ENCODE assay signal across 20 cellular contexts in the genomic region with DNA sequence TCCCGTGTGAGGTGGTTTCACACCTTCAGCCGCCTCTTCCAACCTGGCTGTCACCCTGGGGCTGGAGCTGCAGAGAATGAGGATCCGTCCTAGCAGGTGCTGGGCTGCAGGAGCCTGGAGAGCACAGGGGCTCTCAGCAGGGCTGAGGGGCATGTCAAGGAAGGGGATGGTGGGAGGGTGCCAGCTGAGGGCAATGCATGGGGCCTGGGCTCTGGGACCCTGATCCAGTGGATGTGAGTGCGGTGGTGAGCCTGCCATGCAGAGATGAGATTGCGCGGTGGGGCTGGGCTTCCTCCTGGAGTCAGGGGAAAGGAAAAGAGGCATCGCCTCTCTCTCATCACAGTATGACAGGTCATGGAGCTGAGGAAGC. TPM values are rescaled to one million over a fixed set of nuclear protein-coding genes. Genes with fewer than 3 reads are reported as not detected.
A peak's percentile ranks its signal among the peaks of the same experiment; 100 is the strongest.
DNase-seq lines count a peak whose midpoint lies in the region; TF ChIP-seq lines count a peak whose summit lies in the region.
"Had no signal": no experiment of that assay in that cellular context is flagged by ENCODE, and none has a peak within 500 bp of the region (broad histone marks: within the 10 kb centered on the region; RNA-seq: fewer than 3 reads in every experiment).

No MANE protein-coding gene starts in this region.

- peak overlapping the region; percentile 16; the same call in 1 of the 2 replicates for H3K9ac ChIP-seq in OCI-LY3 (ENCODE audit: low read length)
- peak overlapping the region in 2 of 3 donors; percentile 20 to 40 for H3K9ac ChIP-seq in skeletal muscle tissue (ENCODE audit: low read depth in 1 of 3, low read length in 3 of 3)
- H3K9ac ChIP-seq: parathyroid adenoma had no signal

- DNase-seq in A673 (ENCODE audit: low spot score) (no peak), epithelial cell of prostate (ENCODE audit: low read depth, low spot score) (no peak), activated gamma-delta T cell (lab: John Stamatoyannopoulos, UW) (no peak), posterior vena cava (ENCODE audit: low spot score) (no peak), NCI-H226 (no peak), COR-L47 (lab: John Stamatoyannopoulos, UW) (no peak)
- DNase-seq: ACHN; activated CD4-positive, alpha-beta T cell treated with anti-CD3 and anti-CD28 coated beads for 36 hours; activated CD8-positive, alpha-beta memory T cell treated with anti-CD3 and anti-CD28 coated beads, Interleukin-2, amount 50 U/mL, for 48 hours; activated naive CD4-positive, alpha-beta T cell; erythroblast; IMR-90; NCI-H1930; OCI-M1 had no signal

- CTCF ChIA-PET in A673 (lab: Charles Lee), result no interaction called here

- TF ChIP-seq CTCF in A673 (conservative IDR thresholded peaks at IDR 0.05; ENCODE audit: low read depth, low read length), result no peak
- TF ChIP-seq CTCF in OCI-LY3 (IDR thresholded peaks at IDR 0.05; ENCODE audit: low read depth, low read length), result no peak

- no peak overlapping the region for H2AFZ ChIP-seq in OCI-LY3 (ENCODE audit: low read depth, low read length)
- H2AFZ ChIP-seq: parathyroid adenoma had no signal

- H3K27ac ChIP-seq in A673 (ENCODE audit: low read depth, low read length, poor library complexity, severe bottlenecking) (peak overlapping the region; percentile 74), OCI-LY3 (ENCODE audit: low read length) (peak overlapping the region; percentile 56; the same call in 1 of the 2 replicates), epithelial cell of prostate (peak overlapping the region; percentile 84), skeletal muscle tissue (ENCODE audit: low read depth, low read length) (no peak overlapping the region)
- H3K27ac ChIP-seq: parathyroid adenoma had no signal

- H3K4me3 ChIP-seq in A673 (ENCODE audit: low read depth, low read length, poor library complexity, severe bottlenecking) (no peak overlapping the region), OCI-LY3 (ENCODE audit: low read length) (no peak overlapping the region), skeletal muscle tissue (ENCODE audit: low read length in 3 of 3) (no peak overlapping the region)
- H3K4me3 ChIP-seq: lung, smooth muscle cell, upper lobe of right lung had no signal

- H3K27me3 ChIP-seq in A673 (replicated peaks; ENCODE audit: insufficient read depth, low read depth, low read length, poor library complexity), result no peaks in the 10 kb centered on the region
- no peaks in the 10 kb centered on the region for H3K27me3 ChIP-seq in OCI-LY3 (ENCODE audit: low read depth, low read length)
- no peaks in the 10 kb centered on the region for H3K27me3 ChIP-seq in skeletal muscle tissue (ENCODE audit: control insufficient read depth in 3 of 3, insufficient read depth in 3 of 3, low read length in 3 of 3)
- H3K27me3 ChIP-seq: upper lobe of right lung had no signal

- BruUV-seq in A673 (replicated peaks; lab: Mats Ljungman, UMichigan), result no TSS peak

- no peak overlapping the region for H3K4me2 ChIP-seq in OCI-LY3 (ENCODE audit: low read length)
- H3K4me2 ChIP-seq: smooth muscle cell had no signal

- H3K4me1 ChIP-seq in A673 (ENCODE audit: insufficient read depth, low read length, poor library complexity, severe bottlenecking) (peaks cover 13% of the 10 kb centered on the region), OCI-LY3 (ENCODE audit: low read length) (peaks cover 45% of the 10 kb centered on the region), skeletal muscle tissue (ENCODE audit: control insufficient read depth in 3 of 3, insufficient read depth in 3 of 3, low read length in 3 of 3) (peaks cover 23 to 38% (median 32%) of the 10 kb centered on the region in 3 donors)
- H3K4me1 ChIP-seq: parathyroid adenoma had no signal

- no peaks in the 10 kb centered on the region for H3K79me2 ChIP-seq in OCI-LY3 (ENCODE audit: low read length)
- H3K79me2 ChIP-seq: parathyroid adenoma had no signal

- intact Hi-C loops in A673 (cut with micrococcal nuclease; ENCODE audit: unreplicated experiment), result no loop called here
- intact Hi-C loops in posterior vena cava (cut with DNase I), result no loop called here

- H3K36me3 ChIP-seq in A673 (ENCODE audit: insufficient read depth, low read length, poor library complexity, severe bottlenecking) (peaks cover 60% of the 10 kb centered on the region), OCI-LY3 (replicated peaks; ENCODE audit: low read depth, low read length) (peaks cover 44% of the 10 kb centered on the region), skeletal muscle tissue (ENCODE audit: control insufficient read depth in 3 of 3, insufficient read depth in 3 of 3, low read length in 3 of 3) (peaks cover 32 to 42% (median 34%) of the 10 kb centered on the region in 3 donors)

- H3K9me3 ChIP-seq in A673 (ENCODE audit: low read depth, low read length, poor library complexity, severe bottlenecking) (no peaks in the 10 kb centered on the region), OCI-LY3 (ENCODE audit: insufficient read depth, low read length) (no peaks in the 10 kb centered on the region), skeletal muscle tissue (ENCODE audit: control insufficient read depth in 3 of 3, low read length in 3 of 3) (no peaks in the 10 kb centered on the region)
- H3K9me3 ChIP-seq: upper lobe of right lung had no signal

- H4K20me1 ChIP-seq in OCI-LY3 (ENCODE audit: insufficient read depth, low read length), result no peaks in the 10 kb centered on the region

- POLR2A ChIA-PET in A673 (lab: Charles Lee; ENCODE audit: low non-redundant PET), result interaction anchor here (0.6 kb wide), 2 partner anchors 42 to 472 kb away, joined by 3 to 7 read pairs; no protein-coding TSS in a partner anchor

RNA-seq across cellular contexts. Expression of a gene that starts 31.5 kb away (rescaled TPM):
- 141 and 144 TPM in 2 replicates for total RNA-seq in A673 (2021)
- total RNA-seq in skeletal muscle tissue, result 38.6 TPM
- total RNA-seq in posterior vena cava, result 10 to 100 TPM; 35.2 to 35.9 TPM
